ENCODE assay signal across 8 cellular contexts in the genomic region with DNA sequence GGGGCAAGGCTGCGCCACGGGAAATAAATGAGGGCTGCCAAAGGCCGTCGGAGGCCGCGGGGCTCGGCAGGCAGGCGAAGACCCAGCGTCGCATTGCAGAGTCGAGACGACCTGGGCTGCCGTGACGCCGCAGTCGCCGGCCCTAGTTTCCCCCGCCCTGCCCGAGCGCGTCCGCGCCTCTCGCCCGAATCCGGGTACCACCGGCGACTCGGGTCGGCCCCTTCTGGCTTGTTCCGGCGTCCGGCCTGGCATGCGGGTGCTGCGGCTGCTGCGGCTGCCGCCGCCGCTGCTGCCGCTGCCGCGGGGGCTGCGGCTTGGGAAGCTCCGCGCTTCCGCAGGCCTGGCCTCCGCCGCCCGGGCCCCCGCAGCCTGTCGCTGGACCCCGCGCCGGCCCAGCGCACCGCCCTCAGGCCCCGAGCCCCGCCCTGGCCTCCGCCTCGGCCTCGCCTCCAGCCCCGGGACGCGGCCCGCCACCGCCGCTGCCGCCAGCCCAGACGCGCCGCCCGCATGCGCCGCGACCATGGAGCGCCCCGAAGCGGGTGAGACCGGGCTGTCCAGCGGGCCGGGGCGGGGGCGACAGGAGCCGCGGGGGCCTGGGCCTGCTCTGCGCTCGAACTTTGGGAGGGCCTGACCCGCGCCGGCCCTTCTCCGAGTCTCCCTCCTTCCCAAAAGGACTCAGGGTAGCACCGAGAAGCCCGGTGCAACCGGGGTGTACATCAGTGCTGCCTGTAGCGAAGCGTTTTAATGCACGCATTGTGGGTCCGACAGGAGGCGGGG. TPM values are rescaled to one million over a fixed set of nuclear protein-coding genes. Genes with fewer than 3 reads are reported as not detected.
DNase-seq lines count a peak whose midpoint lies in the region; TF ChIP-seq lines count a peak whose summit lies in the region.

A gene (plus strand): TSS at position 224 of the 777 bp plus-strand sequence. CDS start 297 bp downstream, at position 521.

- H3K36me3 ChIP-seq in ES-I3 (ENCODE audit: insufficient read depth, low read length) (no peaks in the 10 kb centered on the region), GM23248 (ENCODE audit: low read depth) (no peaks in the 10 kb centered on the region), KOPT-K1 (ENCODE audit: insufficient read depth, low read length) (no peaks in the 10 kb centered on the region), kidney epithelial cell (ENCODE audit: control insufficient read depth, insufficient read depth, low read length) (no peaks in the 10 kb centered on the region)

- H3K4me1 ChIP-seq in ES-I3 (ENCODE audit: insufficient read depth, low read length) (no peaks in the 10 kb centered on the region), GM23248 (ENCODE audit: insufficient read depth) (peaks cover 12% of the 10 kb centered on the region; the same call in 1 of the 2 replicates)

- DNase-seq in GM23248 (peak; percentile 82), chondrocyte (ENCODE audit: low spot score) (peak; percentile 91), kidney epithelial cell (ENCODE audit: low read depth) (no peak), NCI-H510A treated with DMSO at 0.1 percent for 48 hours (lab: John Stamatoyannopoulos, UW) (no peak)
- DNase-seq in activated CD4-positive, CD25-positive, alpha-beta regulatory T cell treated with anti-CD3 and anti-CD28 coated beads, Interleukin-2, amount 50 U/mL, for 72 hours, result peak; percentile 69
- DNase-seq in stimulated activated CD4-positive, alpha-beta T cell treated with anti-CD3 and anti-CD28 coated beads, Interleukin-15, amount 100 ng/mL, for 24 hours, result peak; percentile 75

- peak within 1 kb of the TSS; percentile 97 for H2AFZ ChIP-seq in GM23248

- H3K9ac ChIP-seq in ES-I3 (ENCODE audit: low read depth, low read length), result peak within 1 kb of the TSS; percentile 64
- H3K9ac ChIP-seq in GM23248, result peak within 1 kb of the TSS; percentile 87

- H3K4me3 Mint-ChIP-seq in chondrocyte (ENCODE audit: unreplicated experiment), result peak within 1 kb of the TSS; percentile 87

- H3K9me2 ChIP-seq in GM23248 (ENCODE audit: insufficient read depth), result no peaks in the 10 kb centered on the region

- H3F3A ChIP-seq in GM23248 (ENCODE audit: insufficient read depth), result peaks cover 15% of the 10 kb centered on the region; the same call in 1 of the 2 replicates

- 1 to 2% methylated on average over 63 to 68 of the region's 99 CpGs for WGBS in GM23248 (ENCODE audit: low coverage in 1 of 2, low lambda C conversion rate in 2 of 2, missing lambda C conversion rate in 2 of 2), 2 experiments

- H4K20me1 ChIP-seq in GM23248 (ENCODE audit: insufficient read depth), result no peaks in the 10 kb centered on the region

- no peaks in the 10 kb centered on the region for H3K27me3 Mint-ChIP-seq in chondrocyte (ENCODE audit: low read depth)

- H3K9me3 Mint-ChIP-seq in chondrocyte (ENCODE audit: low read depth), result no peaks in the 10 kb centered on the region

- TF ChIP-seq CTCF in chondrocyte (IDR thresholded peaks at IDR 0.05) (peak; percentile 36), kidney epithelial cell (IDR thresholded peaks at IDR 0.05; ENCODE audit: insufficient read depth, low read length, poor library complexity, severe bottlenecking) (no peak)

- H3K79me2 ChIP-seq in GM23248 (ENCODE audit: insufficient read depth), result no peaks in the 10 kb centered on the region

- H3K36me3 Mint-ChIP-seq in chondrocyte (ENCODE audit: low read depth), result peaks cover 2% of the 10 kb centered on the region

- H3K4me2 ChIP-seq in GM23248 (ENCODE audit: unreplicated experiment), result peak within 1 kb of the TSS; percentile 93

- peak within 1 kb of the TSS; percentile 73 for H3K27ac ChIP-seq in GM23248
- H3K27ac ChIP-seq in KOPT-K1 (ENCODE audit: low read depth, low read length, poor library complexity, severe bottlenecking), result peak within 1 kb of the TSS; percentile 56

- peak within 1 kb of the TSS; percentile 96 for H3K4me3 ChIP-seq in GM23248
- peak within 1 kb of the TSS; percentile 67 for H3K4me3 ChIP-seq in kidney epithelial cell (ENCODE audit: low read depth, low read length)

- peak within 1 kb of the TSS; percentile 94 for H3K27ac Mint-ChIP-seq in chondrocyte (ENCODE audit: unreplicated experiment)

- peaks cover 18% of the 10 kb centered on the region for H3K4me1 Mint-ChIP-seq in chondrocyte (ENCODE audit: low read depth)

- no peaks in the 10 kb centered on the region for H3K27me3 ChIP-seq in GM23248 (replicated peaks; ENCODE audit: insufficient read depth)
- H3K27me3 ChIP-seq in kidney epithelial cell (ENCODE audit: control insufficient read depth, insufficient read depth, low read length), result no peaks in the 10 kb centered on the region

- in situ Hi-C loops in GM23248 (cut with MboI), result no loop called here

- H3K9me3 ChIP-seq in ES-I3 (ENCODE audit: control insufficient read depth, insufficient read depth, low read length) (no peaks in the 10 kb centered on the region), GM23248 (ENCODE audit: low read depth) (no peaks in the 10 kb centered on the region), KOPT-K1 (ENCODE audit: insufficient read depth, low read length, poor library complexity, severe bottlenecking) (no peaks in the 10 kb centered on the region)

RNA-seq across cellular contexts. Expression of the gene that starts here (rescaled TPM):
- 8.2 and 11.5 TPM in 2 replicates for total RNA-seq in GM23248 (2014; rRNA removed; shearing (Covaris generic))
- polyA plus RNA-seq in GM23248 (2016; fragmentation: Nextera tagmentation; extraction: Ambion mirVana), result 3.2 and 3.4 TPM in 2 replicates
- 2.9 to 5.0 TPM (median 3.5 TPM) in 3 replicates for total RNA-seq in chondrocyte
- 4.2 and 5.5 TPM in 2 replicates for total RNA-seq in kidney epithelial cell

Comparison
In these comparisons a context has a peak if more than half of its experiments do, and no peak if none do; other contexts are left out.
1. DNase-seq: peak in GM23248 (single experiment), activated CD4-positive, CD25-positive, alpha-beta regulatory T cell treated with anti-CD3 and anti-CD28 coated beads, Interleukin-2, amount 50 U/mL, for 72 hours (single experiment), chondrocyte (single experiment) and stimulated activated CD4-positive, alpha-beta T cell treated with anti-CD3 and anti-CD28 coated beads, Interleukin-15, amount 100 ng/mL, for 24 hours (single experiment); none in kidney epithelial cell (single experiment) and NCI-H510A treated with DMSO at 0.1 percent for 48 hours (single experiment).